In the genomic region with DNA sequence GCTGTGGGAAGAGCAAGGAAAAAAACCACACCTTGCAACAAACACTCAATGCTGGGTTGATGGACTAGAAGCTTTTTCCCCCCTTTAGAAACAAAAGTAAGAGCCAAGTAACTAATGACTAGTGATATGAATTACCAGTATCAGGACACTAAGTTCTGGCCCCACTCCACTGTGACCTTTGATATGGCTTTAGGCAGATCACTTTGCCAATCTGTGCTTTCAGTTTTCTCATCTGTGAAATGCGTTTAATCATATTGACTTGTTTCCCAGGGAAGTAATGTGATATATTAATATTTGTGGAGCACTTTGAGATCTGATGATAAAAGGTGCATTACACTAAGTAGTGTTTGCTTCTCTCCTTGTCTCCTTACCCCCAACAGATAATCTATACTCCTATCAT, we compare ENCODE assay signal across 24 cellular contexts.
A peak's percentile ranks its signal among the peaks of the same experiment; 100 is the strongest.
DNase-seq lines count a peak whose midpoint lies in the region; ATAC-seq, FAIRE-seq and TF ChIP-seq lines count a peak whose summit lies in the region.
"Had no signal": no experiment of that assay in that cellular context is flagged by ENCODE, and none has a peak within 500 bp of the region (broad histone marks: within the 10 kb centered on the region; RNA-seq: fewer than 3 reads in every experiment).

No MANE protein-coding gene starts in this region.

- H3K4me3 ChIP-seq in HL-60 (replicated peaks; ENCODE audit: insufficient read depth, low read length), result no peak overlapping the region
- H3K4me3 ChIP-seq: GM12878, right lobe of liver, tibial artery had no signal

- H3K27me3 ChIP-seq in HL-60 (ENCODE audit: insufficient read depth, poor library complexity, severe bottlenecking), result no peaks in the 10 kb centered on the region
- H3K27me3 ChIP-seq: right lobe of liver, tibial artery had no signal

- no peak for FAIRE-seq in RCC 7860 (lab: Jason Lieb, UNC)
- FAIRE-seq: colon, GM12878, GM19239 had no signal

- H3K4me3 Mint-ChIP-seq in activated CD8-positive, alpha-beta memory T cell treated with anti-CD3 and anti-CD28 coated beads, Interleukin-2, amount 10 ng/mL, durations not matched to agents 7 days and 5 days, result peak overlapping the region; percentile 49
- peak overlapping the region; percentile 67 for H3K4me3 Mint-ChIP-seq in activated CD8-positive, alpha-beta T cell treated with anti-CD3 and anti-CD28 coated beads, Interleukin-2, amount 10 ng/mL, durations not matched to agents 7 days and 5 days
- H3K4me3 Mint-ChIP-seq in naive thymus-derived CD8-positive, alpha-beta T cell, result peak overlapping the region; percentile 46 to 84 (median 72)
- H3K4me3 Mint-ChIP-seq: activated B cell treated with CpG ODN at 0.5 μM for 24 hours, brain, endodermal cell, nephron had no signal

- CTCF ChIA-PET in activated CD8-positive, alpha-beta memory T cell treated with anti-CD3 and anti-CD28 coated beads, Interleukin-2, amount 10 ng/mL, durations not matched to agents 7 days and 5 days (lab: Charles Lee), result interaction anchor here (0.8 to 9.5 kb wide), 6 partner anchors 14 to 299 kb away, joined by 3 to 56 read pairs (median 3); no protein-coding TSS in a partner anchor
- CTCF ChIA-PET in activated CD8-positive, alpha-beta T cell treated with anti-CD3 and anti-CD28 coated beads, Interleukin-2, amount 10 ng/mL, durations not matched to agents 7 days and 5 days (lab: Charles Lee), result interaction anchor here (0.8 to 11.7 kb wide), 7 partner anchors 9 to 184 kb away, joined by 3 to 82 read pairs (median 4); no protein-coding TSS in a partner anchor

- H3K4me1 Mint-ChIP-seq in activated CD8-positive, alpha-beta memory T cell treated with anti-CD3 and anti-CD28 coated beads, Interleukin-2, amount 10 ng/mL, durations not matched to agents 7 days and 5 days, result peaks cover 72% of the 10 kb centered on the region
- H3K4me1 Mint-ChIP-seq in activated CD8-positive, alpha-beta T cell treated with anti-CD3 and anti-CD28 coated beads, Interleukin-2, amount 10 ng/mL, durations not matched to agents 7 days and 5 days (ENCODE audit: low read depth), result peaks cover 76% of the 10 kb centered on the region
- H3K4me1 Mint-ChIP-seq in naive thymus-derived CD8-positive, alpha-beta T cell, result peaks cover 43 to 84% (median 71%) of the 10 kb centered on the region in 4 donors
- H3K4me1 Mint-ChIP-seq: brain, endodermal cell, nephron had no signal

- TF ChIP-seq CTCF in HL-60 (IDR thresholded peaks at IDR 0.05; ENCODE audit: insufficient read depth, low read length), result no peak

- peaks cover 11% of the 10 kb centered on the region for H3K36me3 Mint-ChIP-seq in activated CD8-positive, alpha-beta memory T cell treated with anti-CD3 and anti-CD28 coated beads, Interleukin-2, amount 10 ng/mL, durations not matched to agents 7 days and 5 days
- peaks cover 20% of the 10 kb centered on the region for H3K36me3 Mint-ChIP-seq in activated CD8-positive, alpha-beta T cell treated with anti-CD3 and anti-CD28 coated beads, Interleukin-2, amount 10 ng/mL, durations not matched to agents 7 days and 5 days (ENCODE audit: low read depth)
- peaks cover 0 to 3% (median 0%) of the 10 kb centered on the region in 3 donors for H3K36me3 Mint-ChIP-seq in naive thymus-derived CD8-positive, alpha-beta T cell
- H3K36me3 Mint-ChIP-seq: brain had no signal

- H3K27me3 Mint-ChIP-seq in activated CD8-positive, alpha-beta memory T cell treated with anti-CD3 and anti-CD28 coated beads, Interleukin-2, amount 10 ng/mL, durations not matched to agents 7 days and 5 days, result no peaks in the 10 kb centered on the region
- no peaks in the 10 kb centered on the region for H3K27me3 Mint-ChIP-seq in activated CD8-positive, alpha-beta T cell treated with anti-CD3 and anti-CD28 coated beads, Interleukin-2, amount 10 ng/mL, durations not matched to agents 7 days and 5 days (ENCODE audit: low read depth)
- no peaks in the 10 kb centered on the region for H3K27me3 Mint-ChIP-seq in naive thymus-derived CD8-positive, alpha-beta T cell
- H3K27me3 Mint-ChIP-seq: activated B cell treated with CpG ODN at 0.5 μM for 24 hours, brain had no signal

- DNase-seq in activated CD8-positive, alpha-beta memory T cell treated with anti-CD3 and anti-CD28 coated beads, Interleukin-2, amount 10 ng/mL, durations not matched to agents 7 days and 5 days, result no peak
- no peak for DNase-seq in activated CD8-positive, alpha-beta memory T cell treated with anti-CD3 and anti-CD28 coated beads for 24 hours
- no peak for DNase-seq in HL-60 (ENCODE audit: low read depth in 1 of 2, low spot score in 1 of 2)
- no peak for DNase-seq in activated CD8-positive, alpha-beta T cell treated with anti-CD3 and anti-CD28 coated beads, Interleukin-2, amount 10 ng/mL, durations not matched to agents 7 days and 5 days
- DNase-seq in naive thymus-derived CD8-positive, alpha-beta T cell, result no peak
- no peak for DNase-seq in stimulated activated naive CD4-positive, alpha-beta T cell (lab: John Stamatoyannopoulos, UW)
- no peak for DNase-seq in RCC 7860 (ENCODE audit: low spot score)
- no peak for DNase-seq in superior temporal gyrus (ENCODE audit: extremely low spot score)
- DNase-seq: activated B cell treated with CpG ODN at 0.5 μM for 24 hours, DMS53, endodermal cell, left cardiac atrium, mesendoderm, NCI-H1105, NCI-H524 treated with DMSO at 0.1 percent for 48 hours, right lobe of liver, tibial artery had no signal

- peak overlapping the region; percentile 95 for H3K27ac Mint-ChIP-seq in activated CD8-positive, alpha-beta memory T cell treated with anti-CD3 and anti-CD28 coated beads, Interleukin-2, amount 10 ng/mL, durations not matched to agents 7 days and 5 days
- H3K27ac Mint-ChIP-seq in activated CD8-positive, alpha-beta T cell treated with anti-CD3 and anti-CD28 coated beads, Interleukin-2, amount 10 ng/mL, durations not matched to agents 7 days and 5 days, result peak overlapping the region; percentile 90
- H3K27ac Mint-ChIP-seq in naive thymus-derived CD8-positive, alpha-beta T cell, result peak overlapping the region; percentile 36 to 97 (median 96)
- H3K27ac Mint-ChIP-seq: activated B cell treated with CpG ODN at 0.5 μM for 24 hours, brain, endodermal cell, nephron had no signal

- H3K27ac ChIP-seq in HL-60 (replicated peaks), result peak overlapping the region; percentile 37
- H3K27ac ChIP-seq: parathyroid adenoma, right lobe of liver, tibial artery had no signal

- H3K9me3 Mint-ChIP-seq in activated CD8-positive, alpha-beta memory T cell treated with anti-CD3 and anti-CD28 coated beads, Interleukin-2, amount 10 ng/mL, durations not matched to agents 7 days and 5 days (ENCODE audit: low read depth), result no peaks in the 10 kb centered on the region
- no peaks in the 10 kb centered on the region for H3K9me3 Mint-ChIP-seq in activated CD8-positive, alpha-beta T cell treated with anti-CD3 and anti-CD28 coated beads, Interleukin-2, amount 10 ng/mL, durations not matched to agents 7 days and 5 days (ENCODE audit: insufficient read depth)
- H3K9me3 Mint-ChIP-seq in naive thymus-derived CD8-positive, alpha-beta T cell, result no peaks in the 10 kb centered on the region
- H3K9me3 Mint-ChIP-seq: activated B cell treated with CpG ODN at 0.5 μM for 24 hours, brain, endodermal cell, nephron had no signal

- ATAC-seq in activated CD8-positive, alpha-beta memory T cell treated with anti-CD3 and anti-CD28 coated beads, Interleukin-2, amount 10 ng/mL, durations not matched to agents 7 days and 5 days, result no peak
- ATAC-seq in activated CD8-positive, alpha-beta T cell treated with anti-CD3 and anti-CD28 coated beads, Interleukin-2, amount 10 ng/mL, durations not matched to agents 7 days and 5 days, result no peak
- ATAC-seq in naive thymus-derived CD8-positive, alpha-beta T cell, result no peak
- ATAC-seq: GM12878, right lobe of liver, Right ventricle myocardium inferior had no signal

- POLR2A ChIA-PET in activated CD8-positive, alpha-beta T cell treated with anti-CD3 and anti-CD28 coated beads, Interleukin-2, amount 10 ng/mL, durations not matched to agents 7 days and 5 days (lab: Charles Lee), result interaction anchor here (1.0 to 10.3 kb wide), 9 partner anchors 9 to 313 kb away, joined by 3 to 213 read pairs (median 4); no protein-coding TSS in a partner anchor
- POLR2A ChIA-PET in naive thymus-derived CD8-positive, alpha-beta T cell (lab: Charles Lee), result interaction anchor here (0.5 to 13.6 kb wide), 4 partner anchors 8 to 297 kb away, joined by 3 to 102 read pairs (median 3); no protein-coding TSS in a partner anchor
